Comparison of ENCODE assay signal across 7 cellular contexts in the genomic region with DNA sequence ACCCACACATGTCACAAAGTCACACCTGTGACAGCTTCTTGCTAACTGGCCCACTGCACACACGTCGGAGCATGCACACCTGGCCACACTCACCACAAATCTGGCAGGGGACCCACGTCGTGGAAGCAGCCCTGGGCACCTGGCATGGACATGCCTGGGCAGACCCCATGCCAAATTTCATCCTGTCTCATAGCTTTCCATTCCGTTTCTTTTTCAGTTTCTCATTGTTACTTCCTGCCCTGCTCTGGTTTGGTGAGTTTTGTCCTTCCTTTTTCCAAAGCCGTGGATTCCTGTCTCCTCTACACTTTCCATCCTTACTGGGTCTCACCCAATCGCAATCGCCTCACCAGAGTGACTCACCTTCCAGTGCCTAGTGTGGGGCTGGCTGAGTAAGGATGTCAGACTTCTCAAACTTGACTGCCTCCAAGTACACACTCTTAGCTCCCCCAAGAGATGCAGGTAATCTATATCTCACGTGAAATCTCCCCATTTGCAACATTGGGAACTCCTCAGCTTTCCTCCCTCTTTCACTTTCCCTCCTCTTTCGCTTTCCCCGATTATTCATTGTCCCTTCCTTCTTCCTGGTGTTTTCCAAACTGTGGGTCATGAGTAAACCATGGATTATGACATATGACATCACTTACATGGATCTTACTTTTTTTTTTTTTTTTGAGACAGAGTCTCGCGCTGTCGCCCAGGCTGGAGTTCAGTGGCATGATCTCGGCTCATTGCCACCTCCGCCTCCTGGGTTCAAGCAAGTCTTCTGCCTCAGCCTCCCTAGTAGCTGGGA. TPM values are rescaled to one million over a fixed set of nuclear protein-coding genes. Genes with fewer than 3 reads are reported as not detected.
DNase-seq lines count a peak whose midpoint lies in the region; ATAC-seq and TF ChIP-seq lines count a peak whose summit lies in the region.

No MANE protein-coding gene starts in this region.

- H3K9me3 ChIP-seq in NT2/D1 (ENCODE audit: insufficient read depth, low read length) (no peaks in the 10 kb centered on the region), colonic mucosa (no peaks in the 10 kb centered on the region)

- ATAC-seq in GM19452 (IDR thresholded peaks at IDR 0.05; ENCODE audit: unreplicated experiment), result no peak

- peaks cover 18% of the 10 kb centered on the region for H3K27me3 ChIP-seq in NT2/D1 (ENCODE audit: insufficient read depth, insufficient read length)
- H3K27me3 ChIP-seq in colonic mucosa, result no peaks in the 10 kb centered on the region

- no peak overlapping the region for H3K27ac Mint-ChIP-seq in neural crest cell (ENCODE audit: unreplicated experiment)

- H3K4me3 Mint-ChIP-seq in neural crest cell, result peak overlapping the region; percentile 83

- in situ Hi-C loops in GM13976 (cut with MboI; ENCODE audit: low sequenced_read_pairs, unreplicated experiment), result no loop called here

- H3K4me1 ChIP-seq in NT2/D1 (ENCODE audit: insufficient read depth, insufficient read length), result peaks cover 13% of the 10 kb centered on the region
- H3K4me1 ChIP-seq in colonic mucosa, result no peaks in the 10 kb centered on the region

- DNase-seq in GM13976 (ENCODE audit: low spot score), result peak; percentile 31
- DNase-seq in NT2/D1 (ENCODE audit: low read depth, low spot score), result no peak
- DNase-seq in colonic mucosa, result peak; percentile 70
- DNase-seq in neural crest cell (ENCODE audit: low read depth, low spot score), result no peak
- no peak for DNase-seq in NCI-H187 (lab: John Stamatoyannopoulos, UW)
- no peak for DNase-seq in NCI-H128 (lab: John Stamatoyannopoulos, UW; ENCODE audit: unreplicated experiment)

- H3K4me3 ChIP-seq in NT2/D1 (ENCODE audit: insufficient read length, low read depth) (no peak overlapping the region), colonic mucosa (peak overlapping the region; percentile 45)

- peaks cover 6% of the 10 kb centered on the region for H3K27me3 Mint-ChIP-seq in neural crest cell (ENCODE audit: low read depth)

- intact Hi-C loops in colonic mucosa (cut with DNase I), result no loop called here

- TF ChIP-seq CTCF in GM13976 (IDR thresholded peaks at IDR 0.05; ENCODE audit: borderline replicate concordance, control extremely low read depth, extremely low read depth, insufficient read depth, missing control alignments), result no peak
- TF ChIP-seq CTCF in colonic mucosa (IDR thresholded peaks at IDR 0.05), result no peak
- no peak for TF ChIP-seq CTCF in neural crest cell (conservative IDR thresholded peaks at IDR 0.05)

- H3K9me3 Mint-ChIP-seq in neural crest cell, result no peaks in the 10 kb centered on the region

- H3K4me1 Mint-ChIP-seq in neural crest cell, result peaks cover 18% of the 10 kb centered on the region

- no peaks in the 10 kb centered on the region for H3K36me3 ChIP-seq in NT2/D1 (ENCODE audit: insufficient read depth, insufficient read length, low read length)
- H3K36me3 ChIP-seq in colonic mucosa, result no peaks in the 10 kb centered on the region

- H3K27ac ChIP-seq in colonic mucosa, result peak overlapping the region; percentile 88

- no peaks in the 10 kb centered on the region for H3K36me3 Mint-ChIP-seq in neural crest cell (ENCODE audit: low read depth)

- H3K9ac ChIP-seq in NT2/D1 (ENCODE audit: insufficient read length, low read depth) (peak overlapping the region; percentile 63), colonic mucosa (ENCODE audit: low read depth in 2 of 2, low read length in 2 of 2) (peak overlapping the region; percentile 60 to 100)

RNA-seq across cellular contexts. Expression of gene BBC3, which starts 1.6 kb away (rescaled TPM):
- total RNA-seq in colonic mucosa (10 to 100 TPM; 19.5 to 21.7 TPM), neural crest cell (6.1 and 6.3 TPM in 2 replicates)

RNA-seq across cellular contexts. Expression of gene CCDC9, which starts 23.7 kb away (rescaled TPM):
- total RNA-seq in colonic mucosa (10 to 100 TPM; 27.2 to 37.3 TPM), neural crest cell (24.6 and 26.1 TPM in 2 replicates)

RNA-seq across cellular contexts. Expression of gene INAFM1, which starts 42.1 kb away (rescaled TPM):
- 10 to 100 TPM; 12.8 to 19.6 TPM for total RNA-seq in colonic mucosa
- 10.2 and 10.6 TPM in 2 replicates for total RNA-seq in neural crest cell

Comparison
In these comparisons a context has a peak if more than half of its experiments do, and no peak if none do; other contexts are left out.
1. DNase-seq: peak in GM13976 (single experiment) and colonic mucosa (single experiment); none in NT2/D1 (single experiment), neural crest cell (single experiment), NCI-H187 (0 of 2) and NCI-H128 (single experiment).